Comparison of ENCODE assay signal across 11 cellular contexts in the genomic region with DNA sequence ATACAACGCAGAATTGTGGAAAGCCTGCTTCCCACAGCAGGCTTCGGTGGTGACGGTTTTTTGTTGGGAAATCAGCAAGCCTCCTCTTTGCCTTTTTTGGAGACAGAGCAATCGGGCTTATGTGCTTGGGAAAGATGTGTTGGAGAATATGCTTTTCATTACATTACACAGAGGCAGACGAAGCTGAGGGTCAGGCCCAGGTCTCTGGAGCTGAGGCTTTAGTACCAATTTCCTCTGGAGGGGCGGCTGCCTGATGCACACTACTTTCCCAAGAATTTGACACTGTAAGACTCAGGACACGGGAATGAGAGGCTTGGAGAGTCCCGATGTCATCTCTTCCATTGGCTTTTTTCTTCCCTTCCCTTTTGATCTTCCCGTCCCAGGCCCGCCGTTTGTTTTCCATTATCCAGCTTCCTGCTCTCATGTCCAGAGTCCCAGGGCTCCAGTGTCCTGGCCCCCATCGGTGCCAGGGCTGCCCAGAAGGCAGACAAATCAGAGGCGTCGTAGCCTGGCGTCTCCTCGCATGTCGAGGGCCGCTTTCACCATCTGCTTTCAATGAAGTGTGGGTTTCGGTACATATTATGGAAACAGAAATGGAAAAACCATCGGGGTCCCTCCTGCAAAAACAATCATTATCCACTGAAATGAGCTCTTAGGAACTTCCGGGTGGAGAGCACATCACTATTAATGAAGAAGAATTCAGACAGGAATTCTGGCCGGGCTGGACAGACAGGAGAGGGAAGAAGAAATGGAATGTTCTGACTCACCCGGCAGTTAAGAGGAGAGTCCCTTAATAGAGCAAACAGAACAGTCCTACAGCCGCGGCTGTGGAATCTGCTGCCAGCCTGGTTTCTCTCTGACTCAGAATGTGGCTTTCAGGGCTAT.
DNase-seq lines count a peak whose midpoint lies in the region; ATAC-seq and TF ChIP-seq lines count a peak whose summit lies in the region.
"Had no signal": no experiment of that assay in that cellular context is flagged by ENCODE, and none has a peak within 500 bp of the region (broad histone marks: within the 10 kb centered on the region; RNA-seq: fewer than 3 reads in every experiment).

No MANE protein-coding gene starts in this region.

- H3K4me3 ChIP-seq in IMR-90 (ENCODE audit: insufficient read depth, low read depth, low read length) (no peak overlapping the region), neuronal stem cell (ENCODE audit: low read length in 2 of 2) (no peak overlapping the region)

- H3K4me1 ChIP-seq in IMR-90 (ENCODE audit: control insufficient read depth, insufficient read depth, low read length), result peaks cover 42% of the 10 kb centered on the region
- peaks cover 2 to 5% of the 10 kb centered on the region in 2 donors for H3K4me1 ChIP-seq in neuronal stem cell (ENCODE audit: control insufficient read depth in 2 of 2, insufficient read depth in 1 of 2, low read depth in 1 of 2, low read length in 2 of 2)

- H4K20me1 ChIP-seq in IMR-90 (ENCODE audit: insufficient read depth, low read length), result peaks cover 5% of the 10 kb centered on the region

- H3K14ac ChIP-seq in IMR-90 (replicated peaks; ENCODE audit: low read depth, low read length) (peak overlapping the region; percentile 76), neuronal stem cell (ENCODE audit: low read length) (no peak overlapping the region)

- H3K4me2 ChIP-seq in IMR-90 (ENCODE audit: low read depth, low read length) (peak overlapping the region; percentile 34; the same call in 1 of the 2 replicates), neuronal stem cell (ENCODE audit: insufficient read depth, low read length, poor library complexity, severe bottlenecking) (no peak overlapping the region)

- CTCF ChIA-PET in IMR-90 (lab: Yijun Ruan, JAX), result interaction anchor here (1.1 kb wide), 1 partner anchor 71 kb away, joined by 3 read pairs; no protein-coding TSS in a partner anchor

- H4K91ac ChIP-seq in IMR-90 (ENCODE audit: insufficient read depth, low read depth, low read length) (peak overlapping the region; percentile 98), neuronal stem cell (ENCODE audit: low read depth, low read length, poor library complexity) (no peak overlapping the region)

- H2BK120ac ChIP-seq in IMR-90 (ENCODE audit: low read depth, low read length) (peak overlapping the region; percentile 98), neuronal stem cell (ENCODE audit: low read depth, low read length) (no peak overlapping the region)

- peak overlapping the region; percentile 15; the same call in 1 of the 2 replicates for H3K23ac ChIP-seq in IMR-90 (ENCODE audit: low read depth, low read length)
- no peak overlapping the region for H3K23ac ChIP-seq in neuronal stem cell (ENCODE audit: low read depth, low read length, poor library complexity)

- H3K9me3 ChIP-seq in IMR-90 (ENCODE audit: control insufficient read depth, insufficient read depth, low read length), result no peaks in the 10 kb centered on the region
- H3K9me3 ChIP-seq in neuronal stem cell (replicated peaks in 1 of 2; ENCODE audit: control insufficient read depth in 2 of 2, insufficient read depth in 1 of 2, low read depth in 1 of 2, low read length in 2 of 2), result no peaks in the 10 kb centered on the region

- H4K8ac ChIP-seq in IMR-90 (ENCODE audit: low read depth in 2 of 2, low read length in 2 of 2), result peak overlapping the region; percentile 80 to 92
- no peak overlapping the region for H4K8ac ChIP-seq in neuronal stem cell (ENCODE audit: low read depth, low read length)

- DNase-seq in AG08396 (ENCODE audit: low spot score) (peak; percentile 85), IMR-90 (peak; percentile 90), epidermal melanocyte (ENCODE audit: insufficient read length, low spot score) (peak; percentile 74), neuronal stem cell (ENCODE audit: low spot score) (no peak), SKM-1 treated with dmso at 0.1 percent for 144 hours (lab: John Stamatoyannopoulos, UW; ENCODE audit: unreplicated experiment) (no peak), GM19240 (ENCODE audit: insufficient read length, low spot score) (no peak), C1 segment of cervical spinal cord (lab: John Stamatoyannopoulos, UW) (no peak)
- DNase-seq: DMS 273 treated with DMSO at 0.1 percent for 48 hours, NCI-H524 treated with DMSO at 0.1 percent for 48 hours had no signal

- ATAC-seq in IMR-90 (ENCODE audit: low read depth) (peak; percentile 84), GM18858 (IDR thresholded peaks at IDR 0.05; ENCODE audit: unreplicated experiment) (no peak)

- H2BK5ac ChIP-seq in IMR-90 (ENCODE audit: low read depth, low read length, poor library complexity, severe bottlenecking) (peak overlapping the region; percentile 94), neuronal stem cell (ENCODE audit: low read length) (no peak overlapping the region)

- no peak for TF ChIP-seq POLR2A in IMR-90 (IDR thresholded peaks at IDR 0.05; ENCODE audit: low read depth, low read length)

- H2BK15ac ChIP-seq in IMR-90 (ENCODE audit: low read depth, low read length) (peak overlapping the region; percentile 99), neuronal stem cell (ENCODE audit: low read length) (no peak overlapping the region)

- H2AK5ac ChIP-seq in IMR-90 (ENCODE audit: low read depth, low read length) (peak overlapping the region; percentile 97), neuronal stem cell (ENCODE audit: low read depth, low read length) (no peak overlapping the region)

- 50% methylated on average over 1 of the region's 25 CpGs; no CpG with 5 or more reads in 1 of the 2 experiments for WGBS in IMR-90 (ENCODE audit: extremely low coverage in 2 of 2, insufficient read length in 1 of 2), 2 experiments
- no CpG with 5 or more reads among the region's 25 CpGs for WGBS in neuronal stem cell (ENCODE audit: extremely low coverage in 2 of 2, insufficient read length in 2 of 2, insufficient replicate concordance in 1 of 2), 2 donors

- TF ChIP-seq CTCF in IMR-90 (conservative IDR thresholded peaks at IDR 0.05; ENCODE audit: low read depth, low read length), result no peak

- intact Hi-C loops in IMR-90 (cut with micrococcal nuclease), result loop anchor here (2.0 kb wide), 1 partner anchor 124 kb away; the partner anchor contains the start of gene JCAD

- peak overlapping the region; percentile 87 for H2AFZ ChIP-seq in IMR-90 (replicated peaks; ENCODE audit: low read length, poor library complexity)
- H2AFZ ChIP-seq in neuronal stem cell (ENCODE audit: low read length), result peak overlapping the region; percentile 63

- POLR2A ChIA-PET in IMR-90 (lab: Charles Lee; ENCODE audit: unreplicated experiment), result no interaction called here

- H3K27ac ChIP-seq in IMR-90 (ENCODE audit: insufficient read depth, low read length) (peak overlapping the region; percentile 92), neuronal stem cell (replicated peaks; ENCODE audit: low read length) (no peak overlapping the region)
- H3K27ac ChIP-seq: HL-60 had no signal

- TF ChIP-seq RAD21 in IMR-90 (IDR thresholded peaks at IDR 0.05; ENCODE audit: low read length), result peak; percentile 7; the same call in 1 of the 2 replicates

- peak overlapping the region; percentile 76 for H4K5ac ChIP-seq in IMR-90 (ENCODE audit: low read depth, low read length)

- BruUV-seq in IMR-90 (replicated peaks; lab: Mats Ljungman, UMichigan), result no TSS peak

- no peaks in the 10 kb centered on the region for H3K36me3 ChIP-seq in IMR-90 (ENCODE audit: control insufficient read depth, insufficient read depth, low read length)
- no peaks in the 10 kb centered on the region for H3K36me3 ChIP-seq in neuronal stem cell (replicated peaks in 1 of 2; ENCODE audit: control insufficient read depth in 2 of 2, insufficient read depth in 2 of 2, low read length in 2 of 2)

- H3K9ac ChIP-seq in IMR-90 (ENCODE audit: low read depth, low read length) (peak overlapping the region; percentile 18), neuronal stem cell (ENCODE audit: low read depth, low read length, poor library complexity) (no peak overlapping the region)

- no peak overlapping the region for H2BK12ac ChIP-seq in neuronal stem cell (ENCODE audit: low read length)

- peak overlapping the region; percentile 100 for H2BK20ac ChIP-seq in IMR-90 (ENCODE audit: low read depth, low read length)

- H3K18ac ChIP-seq in IMR-90 (ENCODE audit: low read depth, low read length), result peak overlapping the region; percentile 92
- peak overlapping the region; percentile 20 for H3K18ac ChIP-seq in neuronal stem cell (ENCODE audit: low read length)

- H3K79me1 ChIP-seq in IMR-90 (ENCODE audit: low read depth in 1 of 2, low read length in 2 of 2) (peaks cover 0 to 9% of the 10 kb centered on the region in 2 experiments; a peak in 1 of 4 replicates), neuronal stem cell (ENCODE audit: low read depth, low read length) (no peaks in the 10 kb centered on the region)

- peak overlapping the region; percentile 90 for H2AK9ac ChIP-seq in IMR-90 (replicated peaks; ENCODE audit: low read depth, low read length, poor library complexity)

- peaks cover 32% of the 10 kb centered on the region for H3K9me1 ChIP-seq in IMR-90 (ENCODE audit: insufficient read depth, low read length)

- in situ Hi-C loops in IMR-90 (cut with MboI; ENCODE audit: low sequenced_read_pairs), result no loop called here

- H3K4ac ChIP-seq in IMR-90 (ENCODE audit: low read depth, low read length), result peak overlapping the region; percentile 97
- H3K4ac ChIP-seq in neuronal stem cell (ENCODE audit: low read length), result no peak overlapping the region

- H3K56ac ChIP-seq in IMR-90 (ENCODE audit: extremely low read depth, insufficient read depth, low read length), result peak overlapping the region; percentile 87

- H3K27me3 ChIP-seq in IMR-90 (ENCODE audit: control insufficient read depth, insufficient read depth, low read length) (no peaks in the 10 kb centered on the region), neuronal stem cell (ENCODE audit: control insufficient read depth in 3 of 3, insufficient read depth in 3 of 3, low read depth in 1 of 3, low read length in 3 of 3) (no peaks in the 10 kb centered on the region)

- dilution Hi-C loops in IMR-90 (cut with HindIII; ENCODE audit: low sequenced_read_pairs, unreplicated experiment), result no loop called here

TF ChIP-seq in IMR-90, 13 proteins besides CTCF, POLR2A, EP300 and RAD21:
- TF ChIP-seq RFX5 (IDR thresholded peaks at IDR 0.05; ENCODE audit: low read depth, low read length), result no peak
- TF ChIP-seq FOS (IDR thresholded peaks at IDR 0.05; ENCODE audit: low read depth, low read length), result peak; percentile 79
- peak; percentile 43 for TF ChIP-seq CEBPB (IDR thresholded peaks at IDR 0.05; ENCODE audit: low read depth, low read length)

Comparison
In these comparisons a context has a peak if more than half of its experiments do, and no peak if none do; other contexts are left out.
1. DNase-seq: peak in AG08396 (single experiment), IMR-90 (single experiment) and epidermal melanocyte (single experiment); none in neuronal stem cell (single experiment), SKM-1 treated with dmso at 0.1 percent for 144 hours (single experiment), GM19240 (single experiment) and C1 segment of cervical spinal cord (0 of 14).